1 cellular context compared by ENCODE assay signal in genomic region chr12:38906482-38907170, GRCh38.
TF ChIP-seq lines count a peak whose summit lies in the region.

No MANE protein-coding gene starts in this region.

TF ChIP-seq in HepG2, 621 proteins besides CTCF, POLR2A, EP300 and RAD21 (continued from another document and continues in another):
- TF ChIP-seq PBX2 (CRISPR knock-in tag; IDR thresholded peaks at IDR 0.05) (no peak), MTA3 (CRISPR knock-in tag; IDR thresholded peaks at IDR 0.05) (no peak), ZNF547 (CRISPR knock-in tag; IDR thresholded peaks at IDR 0.05) (no peak), BCL6 (CRISPR knock-in tag; IDR thresholded peaks at IDR 0.05) (peak; percentile 32; the same call in 1 of the 2 replicates), ZNF646 (CRISPR knock-in tag; IDR thresholded peaks at IDR 0.05) (no peak), ETV5 (CRISPR knock-in tag; IDR thresholded peaks at IDR 0.05; ENCODE audit: borderline replicate concordance) (peak; percentile 64), NBN (conservative IDR thresholded peaks at IDR 0.05) (no peak), ZBTB7B (CRISPR knock-in tag; IDR thresholded peaks at IDR 0.05) (peak; percentile 68; the same call in 1 of the 2 replicates), ATM (IDR thresholded peaks at IDR 0.05; ENCODE audit: borderline replicate concordance) (no peak), MIER2 (CRISPR knock-in tag; IDR thresholded peaks at IDR 0.05) (0 out of 2 replicates have a peak, but pooled peaks have one; percentile 46), RNF2 (conservative IDR thresholded peaks at IDR 0.05; ENCODE audit: low read depth) (no peak), ZNF512 (CRISPR knock-in tag; IDR thresholded peaks at IDR 0.05) (no peak), SMC3 (IDR thresholded peaks at IDR 0.05; ENCODE audit: low read length) (peak; percentile 45; the same call in 1 of the 2 replicates), ZNF563 (CRISPR knock-in tag; IDR thresholded peaks at IDR 0.05) (no peak), ZSCAN29 (CRISPR knock-in tag; conservative IDR thresholded peaks at IDR 0.05) (no peak), PCBP2 (optimal IDR thresholded peaks at IDR 0.05; ENCODE audit: low read depth, low read length, poor library complexity, severe bottlenecking) (no peak), RBM39 (IDR thresholded peaks at IDR 0.05; ENCODE audit: low read depth, low read length, poor library complexity, severe bottlenecking) (peak; percentile 54), ZFP36 (IDR thresholded peaks at IDR 0.05; ENCODE audit: borderline replicate concordance, low read depth, low read length, partially characterized antibody) (no peak), ZNF142 (CRISPR knock-in tag; IDR thresholded peaks at IDR 0.05) (no peak), ZNF3 (CRISPR knock-in tag; IDR thresholded peaks at IDR 0.05) (no peak), SNRNP70 (IDR thresholded peaks at IDR 0.05; ENCODE audit: low read depth, low read length) (no peak), ZNF30 (CRISPR knock-in tag; IDR thresholded peaks at IDR 0.05) (no peak), MYPOP (CRISPR knock-in tag; IDR thresholded peaks at IDR 0.05) (peak; percentile 71; the same call in 1 of the 2 replicates), KAT2B (IDR thresholded peaks at IDR 0.05; ENCODE audit: borderline replicate concordance, low read depth, low read length) (no peak), ZNF550 (CRISPR knock-in tag; IDR thresholded peaks at IDR 0.05; ENCODE audit: borderline replicate concordance) (no peak), ZNF616 (CRISPR knock-in tag; IDR thresholded peaks at IDR 0.05; ENCODE audit: low read depth) (no peak), PHB2 (IDR thresholded peaks at IDR 0.05; ENCODE audit: partially characterized antibody) (no peak), ZNF800 (CRISPR knock-in tag; IDR thresholded peaks at IDR 0.05) (0 out of 2 replicates have a peak, but pooled peaks have one; percentile 59), ZNF607 (CRISPR knock-in tag; IDR thresholded peaks at IDR 0.05; ENCODE audit: borderline replicate concordance) (no peak), SRSF4 (IDR thresholded peaks at IDR 0.05; ENCODE audit: low read depth, low read length, poor library complexity, severe bottlenecking) (no peak), ZNF256 (CRISPR knock-in tag; conservative IDR thresholded peaks at IDR 0.05) (no peak), ZNF687 (CRISPR knock-in tag; IDR thresholded peaks at IDR 0.05) (peak; percentile 62), KMT2A (CRISPR knock-in tag; IDR thresholded peaks at IDR 0.05) (peak; percentile 43; the same call in 1 of the 2 replicates), ZNF33A (CRISPR knock-in tag; IDR thresholded peaks at IDR 0.05; ENCODE audit: borderline replicate concordance) (no peak), TCF7 (IDR thresholded peaks at IDR 0.05; ENCODE audit: low read depth) (no peak)
